10 cellular contexts compared by ENCODE assay signal in the genomic region with DNA sequence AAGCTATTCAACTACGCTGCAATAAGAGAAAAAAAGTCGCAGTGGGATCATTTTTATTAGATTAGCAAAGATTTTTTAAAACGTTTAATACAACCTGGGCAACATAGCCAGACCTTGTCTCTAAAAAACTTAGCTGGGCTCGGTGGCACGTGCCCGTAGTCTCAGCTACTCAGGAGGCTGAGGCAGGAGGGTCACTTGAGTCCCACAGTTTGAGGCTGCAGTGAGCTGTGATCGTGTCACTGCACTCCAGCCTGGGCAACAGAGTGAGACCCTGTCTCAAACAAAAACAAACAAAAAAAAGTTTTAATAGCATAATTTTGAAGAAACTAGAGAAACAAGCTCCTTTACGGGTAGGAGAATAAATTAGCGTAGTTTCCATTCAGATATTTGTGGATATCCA. TPM values are rescaled to one million over a fixed set of nuclear protein-coding genes. Genes with fewer than 3 reads are reported as not detected.
DNase-seq lines count a peak whose midpoint lies in the region; ATAC-seq and TF ChIP-seq lines count a peak whose summit lies in the region.
"Had no signal": no experiment of that assay in that cellular context is flagged by ENCODE, and none has a peak within 500 bp of the region (broad histone marks: within the 10 kb centered on the region; RNA-seq: fewer than 3 reads in every experiment).

No MANE protein-coding gene starts in this region.

- intact Hi-C loops in activated CD4-positive, alpha-beta memory T cell treated with anti-CD3 and anti-CD28 coated beads for 36 hours (cut with micrococcal nuclease): no loop called here

- no peaks in the 10 kb centered on the region for H3K27me3 Mint-ChIP-seq in activated T-cell treated with anti-CD3 and anti-CD28 coated beads, Interleukin-2, amount 50 U/mL, for 24 hours
- no peaks in the 10 kb centered on the region for H3K27me3 Mint-ChIP-seq in activated CD4-positive, alpha-beta memory T cell treated with anti-CD3 and anti-CD28 coated beads for 36 hours

- CTCF ChIA-PET in activated CD4-positive, alpha-beta memory T cell treated with anti-CD3 and anti-CD28 coated beads for 36 hours (lab: Charles Lee): interaction anchor here (0.9 to 1.8 kb wide), 3 partner anchors 122 to 597 kb away, joined by 3 to 6 read pairs (median 3); no protein-coding TSS in a partner anchor
- CTCF ChIA-PET in GM10248 (lab: Yijun Ruan, JAX): interaction anchor here (0.7 to 1.8 kb wide), 4 partner anchors 10 to 46 kb away, joined by 3 to 5 read pairs (median 4); no protein-coding TSS in a partner anchor

- no peaks in the 10 kb centered on the region for H3K9me3 ChIP-seq in iPS-18c (ENCODE audit: control insufficient read depth, insufficient read depth, low read length)
- no peaks in the 10 kb centered on the region for H3K9me3 ChIP-seq in thymus (ENCODE audit: control insufficient read depth)

- no peak overlapping the region for H3K27ac ChIP-seq in thymus (ENCODE audit: low read depth)

- peak overlapping the region; percentile 67; the same call in 1 of the 2 replicates for H3K4me3 ChIP-seq in iPS-18c (ENCODE audit: insufficient read depth, low read depth, low read length)
- peak overlapping the region; percentile 91 for H3K4me3 ChIP-seq in thymus (ENCODE audit: low read length)

- H3K4me1 Mint-ChIP-seq in activated T-cell treated with anti-CD3 and anti-CD28 coated beads, Interleukin-2, amount 50 U/mL, for 24 hours (ENCODE audit: low read depth): peaks cover 33% of the 10 kb centered on the region
- H3K4me1 Mint-ChIP-seq in activated CD4-positive, alpha-beta memory T cell treated with anti-CD3 and anti-CD28 coated beads for 36 hours (ENCODE audit: low read depth): peaks cover 21% of the 10 kb centered on the region

- no peak for TF ChIP-seq CTCF in GM10248 (IDR thresholded peaks at IDR 0.05; ENCODE audit: control extremely low read depth, extremely low read depth, low read depth, missing control alignments)

- H3K4me3 Mint-ChIP-seq in activated T-cell treated with anti-CD3 and anti-CD28 coated beads, Interleukin-2, amount 50 U/mL, for 24 hours: peak overlapping the region; percentile 83
- peak overlapping the region; percentile 85 for H3K4me3 Mint-ChIP-seq in activated CD4-positive, alpha-beta memory T cell treated with anti-CD3 and anti-CD28 coated beads for 36 hours

- no peaks in the 10 kb centered on the region for H3K9me3 Mint-ChIP-seq in activated T-cell treated with anti-CD3 and anti-CD28 coated beads, Interleukin-2, amount 50 U/mL, for 24 hours
- H3K9me3 Mint-ChIP-seq in activated CD4-positive, alpha-beta memory T cell treated with anti-CD3 and anti-CD28 coated beads for 36 hours: no peaks in the 10 kb centered on the region

- POLR2A ChIA-PET in activated CD4-positive, alpha-beta memory T cell treated with anti-CD3 and anti-CD28 coated beads for 36 hours (lab: Charles Lee): interaction anchor here (0.8 to 2.2 kb wide), 8 partner anchors 9 to 237 kb away, joined by 3 to 8 read pairs (median 4); a partner anchor contains a TSS
- POLR2A ChIA-PET in GM10248 (lab: Yijun Ruan, JAX): interaction anchor here (1.1 kb wide), 1 partner anchor 111 kb away, joined by 4 read pairs; no protein-coding TSS in a partner anchor

- no peak for DNase-seq in activated T-cell treated with anti-CD3 and anti-CD28 coated beads, Interleukin-2, amount 50 U/mL, for 24 hours
- DNase-seq in activated T-cell treated with anti-CD3 and anti-CD28 coated beads for 4 hours (no peak), GM10248 (ENCODE audit: extremely low spot score) (no peak), NCI-H1930 (lab: John Stamatoyannopoulos, UW) (no peak)
- DNase-seq in activated CD4-positive, alpha-beta memory T cell treated with anti-CD3 and anti-CD28 coated beads for 36 hours: no peak
- DNase-seq: NCI-H187 treated with DMSO at 0.1 percent for 48 hours had no signal

- peaks cover 19% of the 10 kb centered on the region for H3K4me1 ChIP-seq in thymus (ENCODE audit: control insufficient read depth, insufficient read depth, low read length)

- ATAC-seq in GM19035 (IDR thresholded peaks at IDR 0.05; ENCODE audit: unreplicated experiment): no peak

- H3K27me3 ChIP-seq in thymus (ENCODE audit: control insufficient read depth, insufficient read depth): no peaks in the 10 kb centered on the region
- H3K27me3 ChIP-seq: cardiac muscle cell had no signal

- H3K36me3 Mint-ChIP-seq in activated T-cell treated with anti-CD3 and anti-CD28 coated beads, Interleukin-2, amount 50 U/mL, for 24 hours (ENCODE audit: low read depth): peaks cover 29% of the 10 kb centered on the region
- peaks cover 3% of the 10 kb centered on the region for H3K36me3 Mint-ChIP-seq in activated CD4-positive, alpha-beta memory T cell treated with anti-CD3 and anti-CD28 coated beads for 36 hours

- peak overlapping the region; percentile 96 for H3K27ac Mint-ChIP-seq in activated T-cell treated with anti-CD3 and anti-CD28 coated beads, Interleukin-2, amount 50 U/mL, for 24 hours
- no peak overlapping the region for H3K27ac Mint-ChIP-seq in activated CD4-positive, alpha-beta memory T cell treated with anti-CD3 and anti-CD28 coated beads for 36 hours

- no peaks in the 10 kb centered on the region for H3K36me3 ChIP-seq in thymus (ENCODE audit: control insufficient read depth, insufficient read depth)
- H3K36me3 ChIP-seq: cardiac muscle cell had no signal

- 90% methylated on average over 9 of the region's 9 CpGs for WGBS in thymus

RNA-seq across cellular contexts. Expression of a gene that starts 1.0 kb away (rescaled TPM):
- total RNA-seq in activated CD4-positive, alpha-beta memory T cell treated with anti-CD3 and anti-CD28 coated beads for 36 hours: 1 to 10 TPM; 8.5 to 9.9 TPM
- 6.1 TPM for polyA plus RNA-seq in thymus
